ENCODE assay signal across 8 cellular contexts in genomic region chr7:7969306-7970112, GRCh38. TPM values are rescaled to one million over a fixed set of nuclear protein-coding genes. Genes with fewer than 3 reads are reported as not detected.
DNase-seq lines count a peak whose midpoint lies in the region; ATAC-seq and TF ChIP-seq lines count a peak whose summit lies in the region.

No MANE protein-coding gene starts in this region.

- peak overlapping the region; percentile 99 for H3K4me3 ChIP-seq in PC-9
- peak overlapping the region; percentile 90 to 94 for H3K4me3 ChIP-seq in gastroesophageal sphincter
- H3K4me3 ChIP-seq in transverse colon = peak overlapping the region; percentile 78 to 100 (median 96)

- CTCF ChIA-PET in PC-9 (lab: Charles Lee) = interaction anchor here (0.6 to 1.4 kb wide), 3 partner anchors 66 to 553 kb away, joined by 3 to 6 read pairs (median 3); no protein-coding TSS in a partner anchor

- TF ChIP-seq EP300 in gastroesophageal sphincter (IDR thresholded peaks at IDR 0.05) (no peak), transverse colon (IDR thresholded peaks at IDR 0.05; ENCODE audit: low read depth) (no peak)

- H3K27me3 ChIP-seq in PC-9 (ENCODE audit: insufficient read depth, low read depth) (no peaks in the 10 kb centered on the region), gastroesophageal sphincter (no peaks in the 10 kb centered on the region), transverse colon (no peaks in the 10 kb centered on the region)

- intact Hi-C loops in PC-9 (cut with micrococcal nuclease; ENCODE audit: unreplicated experiment) (loop anchor here (1.0 to 5.0 kb wide), 6 partner anchors 27 to 291 kb away; no protein-coding TSS in a partner anchor), transverse colon (cut with DNase I; ENCODE audit: low total_unique reads) (loop anchor here (5.0 kb wide), 1 partner anchor 243 kb away; no protein-coding TSS in a partner anchor)

- no peaks in the 10 kb centered on the region for H3K36me3 ChIP-seq in PC-9 (ENCODE audit: low read depth)
- no peaks in the 10 kb centered on the region for H3K36me3 ChIP-seq in gastroesophageal sphincter
- no peaks in the 10 kb centered on the region for H3K36me3 ChIP-seq in transverse colon

- in situ Hi-C loops in transverse colon (cut with MboI; ENCODE audit: low pct_ligation_motif_present in 1 of 4, low pct_unique_long_range_greater_than_20kb in 1 of 4, low sequenced_read_pairs in 3 of 4) = no loop called here

- ATAC-seq in HG03432 (IDR thresholded peaks at IDR 0.05; ENCODE audit: unreplicated experiment) = peak; percentile 0
- peak; percentile 13 for ATAC-seq in gastroesophageal sphincter

- H3K4me1 ChIP-seq in PC-9 (replicated peaks; ENCODE audit: insufficient read depth) (peaks cover 41% of the 10 kb centered on the region), gastroesophageal sphincter (peaks cover 0 to 24% (median 0%) of the 10 kb centered on the region in 3 donors), transverse colon (peaks cover 0 to 23% (median 8%) of the 10 kb centered on the region in 4 donors)

- peaks cover 12% of the 10 kb centered on the region for H4K20me1 ChIP-seq in PC-9 (ENCODE audit: insufficient read depth)

- peaks cover 48% of the 10 kb centered on the region for H3K79me2 ChIP-seq in PC-9 (ENCODE audit: low read depth)

- peak; percentile 34 for DNase-seq in NCI-H1436 (lab: John Stamatoyannopoulos, UW)
- DNase-seq in NCI-H1436 treated with DMSO at 0.1 percent for 48 hours (lab: John Stamatoyannopoulos, UW) = no peak
- DNase-seq in PC-9 = peak; percentile 42 to 55
- peak; percentile 8 to 38 (median 22) for DNase-seq in activated naive CD4-positive, alpha-beta T cell (lab: John Stamatoyannopoulos, UW)
- peak; percentile 26 for DNase-seq in occipital lobe (lab: John Stamatoyannopoulos, UW)
- peak; percentile 44 for DNase-seq in transverse colon

- no peaks in the 10 kb centered on the region for H3K9me3 ChIP-seq in PC-9 (ENCODE audit: insufficient read depth, low read depth)
- no peaks in the 10 kb centered on the region for H3K9me3 ChIP-seq in gastroesophageal sphincter
- no peaks in the 10 kb centered on the region for H3K9me3 ChIP-seq in transverse colon

- no peaks in the 10 kb centered on the region for H3F3A ChIP-seq in PC-9 (ENCODE audit: insufficient read depth, low read depth)

- no peaks in the 10 kb centered on the region for H3K9me2 ChIP-seq in PC-9 (ENCODE audit: insufficient read depth)

- no peak; the same call in 1 of the 2 replicates for TF ChIP-seq CTCF in PC-9 (conservative IDR thresholded peaks at IDR 0.05)
- peak in 1 of 4 experiments; percentile 22 for TF ChIP-seq CTCF in gastroesophageal sphincter (IDR thresholded peaks at IDR 0.05)
- TF ChIP-seq CTCF in transverse colon (IDR thresholded peaks at IDR 0.05) = peak in 2 of 5 experiments; percentile 4 to 35

- no TSS peak for BruUV-seq in PC-9 (replicated peaks; lab: Mats Ljungman, UMichigan)

- H3K4me2 ChIP-seq in PC-9 = peak overlapping the region; percentile 89

- H2AFZ ChIP-seq in PC-9 = peak overlapping the region; percentile 92

- H3K27ac ChIP-seq in PC-9 (peak overlapping the region; percentile 78), gastroesophageal sphincter (peak overlapping the region; percentile 74 to 99 (median 93)), transverse colon (peak overlapping the region; percentile 95 to 100 (median 98))

- WGBS in gastroesophageal sphincter (ENCODE audit: low coverage in 1 of 2), 2 donors = 0% methylated on average over 6 to 10 of the region's 91 CpGs
- WGBS in transverse colon (ENCODE audit: low coverage in 1 of 2), 2 donors = 0% methylated on average over 32 of the region's 91 CpGs; no CpG with 5 or more reads in 1 of the 2 donors

- POLR2A ChIA-PET in PC-9 (lab: Charles Lee; ENCODE audit: unreplicated experiment) = interaction anchor here (0.6 kb wide), 2 partner anchors 56 to 138 kb away, joined by 4 to 10 read pairs; no protein-coding TSS in a partner anchor

- no peak for TF ChIP-seq POLR2A in gastroesophageal sphincter (IDR thresholded peaks at IDR 0.05)
- TF ChIP-seq POLR2A in transverse colon (IDR thresholded peaks at IDR 0.05) = no peak

RNA-seq across cellular contexts. Expression of gene GLCCI1, which starts 0.9 kb away (rescaled TPM):
- 34.3 and 42.1 TPM in 2 replicates for total RNA-seq in PC-9 (2021)
- 10 to 100 TPM in 1 of 4 donors, 1 to 10 TPM in 3; 2.8 to 16.7 (median 5.2) TPM for total RNA-seq in gastroesophageal sphincter
- 32.6 TPM for total RNA-seq in occipital lobe
- 10 to 100 TPM in 2 of 4 donors, 1 to 10 TPM in 2; 1.9 to 15.7 (median 11.8) TPM for total RNA-seq in transverse colon
